In genomic region chr9:34989946-34990635, GRCh38 we compare ENCODE assay signal across 7 cellular contexts. TPM values are rescaled to one million over a fixed set of nuclear protein-coding genes. Genes with fewer than 3 reads are reported as not detected.
DNase-seq lines count a peak whose midpoint lies in the region; ATAC-seq and TF ChIP-seq lines count a peak whose summit lies in the region.

No MANE protein-coding gene starts in this region.

- H3K4me3 ChIP-seq in GM12865 (ENCODE audit: low read depth, low read length) (peak overlapping the region; percentile 86), esophagus muscularis mucosa (peak overlapping the region; percentile 89 to 93 (median 92)), mucosa of stomach (ENCODE audit: low read length) (peak overlapping the region; percentile 67), thymus (ENCODE audit: low read length) (peak overlapping the region; percentile 73)

- H3K27me3 ChIP-seq in esophagus muscularis mucosa (no peaks in the 10 kb centered on the region), mucosa of stomach (ENCODE audit: control insufficient read depth, insufficient read depth, low read length) (peaks cover 3% of the 10 kb centered on the region), thymus (ENCODE audit: control insufficient read depth, insufficient read depth) (no peaks in the 10 kb centered on the region)

- peak overlapping the region in 2 of 4 donors; percentile 98 to 99 for H3K27ac ChIP-seq in esophagus muscularis mucosa (replicated peaks in 1 of 4)
- peak overlapping the region; percentile 79 for H3K27ac ChIP-seq in thymus (ENCODE audit: low read depth)

- no peaks in the 10 kb centered on the region for H3K36me3 ChIP-seq in esophagus muscularis mucosa
- no peaks in the 10 kb centered on the region for H3K36me3 ChIP-seq in mucosa of stomach (ENCODE audit: control insufficient read depth, insufficient read depth, low read length)
- peaks cover 2% of the 10 kb centered on the region for H3K36me3 ChIP-seq in thymus (ENCODE audit: control insufficient read depth, insufficient read depth)

- H3K9ac ChIP-seq in mucosa of stomach (ENCODE audit: low read length): peak overlapping the region; percentile 68

- no peak for TF ChIP-seq EP300 in esophagus muscularis mucosa (IDR thresholded peaks at IDR 0.05)

- no peak for TF ChIP-seq POLR2A in esophagus muscularis mucosa (IDR thresholded peaks at IDR 0.05; ENCODE audit: low read depth)

- WGBS in esophagus muscularis mucosa: 6% methylated on average over 13 of the region's 39 CpGs
- 20% methylated on average over 39 of the region's 39 CpGs for WGBS in thymus

- H3K9me3 ChIP-seq in esophagus muscularis mucosa: no peaks in the 10 kb centered on the region
- H3K9me3 ChIP-seq in mucosa of stomach (ENCODE audit: control insufficient read depth, low read length): no peaks in the 10 kb centered on the region
- no peaks in the 10 kb centered on the region for H3K9me3 ChIP-seq in thymus (ENCODE audit: control insufficient read depth)

- peaks cover 52 to 62% (median 60%) of the 10 kb centered on the region in 4 donors for H3K4me1 ChIP-seq in esophagus muscularis mucosa
- H3K4me1 ChIP-seq in mucosa of stomach (ENCODE audit: control insufficient read depth, insufficient read depth, low read length): peaks cover 35% of the 10 kb centered on the region
- peaks cover 20% of the 10 kb centered on the region for H3K4me1 ChIP-seq in thymus (ENCODE audit: control insufficient read depth, insufficient read depth, low read length)

- intact Hi-C loops in esophagus muscularis mucosa (cut with DNase I): loop anchor here (5.0 to 10.0 kb wide), 2 partner anchors 82 to 285 kb away; partner anchors contain the start of gene VCP

- no peak for ATAC-seq in HG03139 (IDR thresholded peaks at IDR 0.05; ENCODE audit: unreplicated experiment)

- DNase-seq in GM12865 (ENCODE audit: low read depth) (peak; percentile 46), NCI-H128 (lab: John Stamatoyannopoulos, UW; ENCODE audit: unreplicated experiment) (peak; percentile 57), esophagus muscularis mucosa (ENCODE audit: extremely low spot score) (no peak)
- peak; percentile 62 for DNase-seq in activated CD8-positive, alpha-beta memory T cell treated with anti-CD3 and anti-CD28 coated beads, Interleukin-2, amount 50 U/mL, for 48 hours

- TF ChIP-seq CTCF in GM12865 (IDR thresholded peaks at IDR 0.05; ENCODE audit: insufficient read depth, low read depth, low read length, missing control alignments): no peak
- TF ChIP-seq CTCF in esophagus muscularis mucosa (IDR thresholded peaks at IDR 0.05): no peak

RNA-seq across cellular contexts. Expression of gene DNAJB5, which starts 0.5 kb away (rescaled TPM):
- total RNA-seq in esophagus muscularis mucosa: 100 to 1,000 TPM in 1 of 4 donors, 10 to 100 TPM in 3; 83.5 to 124 (median 93.8) TPM
- 13.4 TPM for polyA plus RNA-seq in thymus

RNA-seq across cellular contexts. Expression of gene PHF24, which starts 32.0 kb away (rescaled TPM):
- total RNA-seq in esophagus muscularis mucosa: under 1 TPM; under 0.01 to 0.99 (median 0.76) TPM
- polyA plus RNA-seq in thymus: 0.37 TPM
